8 cellular contexts compared by ENCODE assay signal in genomic region chr4:102826105-102826889, GRCh38. TPM values are rescaled to one million over a fixed set of nuclear protein-coding genes. Genes with fewer than 3 reads are reported as not detected.
DNase-seq lines count a peak whose midpoint lies in the region; ATAC-seq, FAIRE-seq and TF ChIP-seq lines count a peak whose summit lies in the region.

No MANE protein-coding gene starts in this region.

- CTCF ChIA-PET in A549 (lab: Yijun Ruan, JAX) = interaction anchor here (0.9 to 2.3 kb wide), 5 partner anchors 10 to 395 kb away, joined by 3 to 5 read pairs (median 5); no protein-coding TSS in a partner anchor

- TF ChIP-seq RAD21 in A549 (conservative IDR thresholded peaks at IDR 0.05 in 1 of 2, IDR thresholded peaks at IDR 0.05 in 1 of 2) = no peak

- H3K27ac ChIP-seq in A549 (peak overlapping the region; percentile 100), brain microvascular endothelial cell (peak overlapping the region; percentile 99)

- H3K36me3 ChIP-seq in HAP-1 (replicated peaks) (peaks cover 43% of the 10 kb centered on the region), brain microvascular endothelial cell (replicated peaks) (peaks cover 7% of the 10 kb centered on the region)

- no peak for ATAC-seq in A549
- ATAC-seq in HG03571 (IDR thresholded peaks at IDR 0.05; ENCODE audit: unreplicated experiment) = no peak

- WGBS in A549 (ENCODE audit: missing lambda C conversion rate) = 3% methylated on average over 22 of the region's 38 CpGs

- no peak for TF ChIP-seq POLR2A in A549 (IDR thresholded peaks at IDR 0.05; ENCODE audit: low read length)

- TF ChIP-seq CTCF in A549 (IDR thresholded peaks at IDR 0.05) (no peak), brain microvascular endothelial cell (IDR thresholded peaks at IDR 0.05; ENCODE audit: low read depth, low read length, missing control alignments) (no peak), GM20000 (IDR thresholded peaks at IDR 0.05; ENCODE audit: extremely low read depth, missing control alignments) (no peak)

- TF ChIP-seq EP300 in A549 (IDR thresholded peaks at IDR 0.05) = no peak

- DNase-seq in A549 (ENCODE audit: low read depth in 1 of 2, low spot score in 1 of 2) (no peak), HAP-1 (ENCODE audit: low spot score in 2 of 2) (no peak), brain microvascular endothelial cell (no peak), T1000 (lab: John Stamatoyannopoulos, UW) (no peak), iPS-NIHi11 (ENCODE audit: low spot score) (no peak), GM20000 (ENCODE audit: low spot score) (no peak)

- H3K4me2 ChIP-seq in A549 = peak overlapping the region; percentile 91

- H3K4me3 ChIP-seq in A549 (peak overlapping the region; percentile 95), HAP-1 (peak overlapping the region; percentile 96), brain microvascular endothelial cell (ENCODE audit: low read depth, low read length) (peak overlapping the region; percentile 69), mononuclear cell (ENCODE audit: low read length) (peak overlapping the region; percentile 96)

- no peak for FAIRE-seq in A549 (lab: Jason Lieb, UNC)

- POLR2A ChIA-PET in A549 (lab: Yijun Ruan, JAX) = interaction anchor here (0.6 to 2.8 kb wide), 13 partner anchors 10 to 396 kb away, joined by 3 to 36 read pairs (median 6); partner anchors contain the start of genes CISD2, MANBA and SLC9B2

- no peaks in the 10 kb centered on the region for H3K9me3 ChIP-seq in A549
- H3K9me3 ChIP-seq in HAP-1 = no peaks in the 10 kb centered on the region
- no peaks in the 10 kb centered on the region for H3K9me3 ChIP-seq in mononuclear cell (ENCODE audit: low read depth, low read length)

- in situ Hi-C loops in HAP-1 (cut with MboI; ENCODE audit: low sequenced_read_pairs) (no loop called here), brain microvascular endothelial cell (cut with HindIII; ENCODE audit: low pct_ligation_motif_present, low sequenced_read_pairs) (no loop called here)

- H3K27me3 ChIP-seq in HAP-1 (ENCODE audit: low read depth) = no peaks in the 10 kb centered on the region
- no peaks in the 10 kb centered on the region for H3K27me3 ChIP-seq in brain microvascular endothelial cell (replicated peaks)
- no peaks in the 10 kb centered on the region for H3K27me3 ChIP-seq in mononuclear cell (ENCODE audit: insufficient read depth, low read length)

- H3K4me1 ChIP-seq in A549 = peaks cover 39% of the 10 kb centered on the region
- H3K4me1 ChIP-seq in HAP-1 = peaks cover 39% of the 10 kb centered on the region
- peaks cover 40% of the 10 kb centered on the region for H3K4me1 ChIP-seq in mononuclear cell (ENCODE audit: insufficient read depth, low read length)

TF ChIP-seq in A549, 52 proteins besides CTCF, POLR2A, EP300 and RAD21:
- no peak for TF ChIP-seq HOXB5 (CRISPR knock-in tag; IDR thresholded peaks at IDR 0.05)
- TF ChIP-seq CBX8 (IDR thresholded peaks at IDR 0.05) = no peak
- TF ChIP-seq, protein P1, sequence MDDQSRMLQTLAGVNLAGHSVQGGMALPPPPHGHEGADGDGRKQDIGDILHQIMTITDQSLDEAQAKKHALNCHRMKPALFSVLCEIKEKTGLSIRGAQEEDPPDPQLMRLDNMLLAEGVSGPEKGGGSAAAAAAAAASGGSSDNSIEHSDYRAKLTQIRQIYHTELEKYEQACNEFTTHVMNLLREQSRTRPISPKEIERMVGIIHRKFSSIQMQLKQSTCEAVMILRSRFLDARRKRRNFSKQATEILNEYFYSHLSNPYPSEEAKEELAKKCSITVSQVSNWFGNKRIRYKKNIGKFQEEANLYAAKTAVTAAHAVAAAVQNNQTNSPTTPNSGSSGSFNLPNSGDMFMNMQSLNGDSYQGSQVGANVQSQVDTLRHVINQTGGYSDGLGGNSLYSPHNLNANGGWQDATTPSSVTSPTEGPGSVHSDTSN (IDR thresholded peaks at IDR 0.05) = 0 out of 2 replicates have a peak, but pooled peaks have one; percentile 14

RNA-seq across cellular contexts. Expression of gene UBE2D3, which starts 1.1 kb away (rescaled TPM):
- polyA plus RNA-seq in A549 (2011; rRNA removed) = 254 and 338 TPM in 2 replicates
- polyA plus RNA-seq in A549 (2012; cell fraction: cytosol; rRNA removed) = 194 and 198 TPM in 2 replicates
- polyA plus RNA-seq in A549 (2012; cell fraction: nucleus; rRNA removed) = 122 and 144 TPM in 2 replicates
- 181 to 198 TPM (median 186 TPM) in 3 replicates for polyA plus RNA-seq in A549 (2017; fragmentation: RNase III; extraction: RNeasy Plus Mini Kit Qiagen cat#74134 plus additional on column Dnase treatment)
- 148 and 152 TPM in 2 replicates for polyA minus RNA-seq in A549 (2011; rRNA and poly(A)+ RNA removed)
- 711 TPM for total RNA-seq in mononuclear cell

RNA-seq across cellular contexts. Expression of gene CISD2, which starts 42.5 kb away (rescaled TPM):
- polyA plus RNA-seq in A549 (2011; rRNA removed) = 59.1 and 84.1 TPM in 2 replicates
- 34.2 and 36.0 TPM in 2 replicates for polyA plus RNA-seq in A549 (2012; cell fraction: cytosol; rRNA removed)
- 6.9 and 7.7 TPM in 2 replicates for polyA plus RNA-seq in A549 (2012; cell fraction: nucleus; rRNA removed)
- polyA plus RNA-seq in A549 (2017; fragmentation: RNase III; extraction: RNeasy Plus Mini Kit Qiagen cat#74134 plus additional on column Dnase treatment) = 44.9 to 49.9 TPM (median 48.6 TPM) in 3 replicates
- 23.3 and 27.3 TPM in 2 replicates for polyA minus RNA-seq in A549 (2011; rRNA and poly(A)+ RNA removed)
- total RNA-seq in mononuclear cell = 11.9 TPM
